ENCODE assay signal across 9 cellular contexts in the genomic region with DNA sequence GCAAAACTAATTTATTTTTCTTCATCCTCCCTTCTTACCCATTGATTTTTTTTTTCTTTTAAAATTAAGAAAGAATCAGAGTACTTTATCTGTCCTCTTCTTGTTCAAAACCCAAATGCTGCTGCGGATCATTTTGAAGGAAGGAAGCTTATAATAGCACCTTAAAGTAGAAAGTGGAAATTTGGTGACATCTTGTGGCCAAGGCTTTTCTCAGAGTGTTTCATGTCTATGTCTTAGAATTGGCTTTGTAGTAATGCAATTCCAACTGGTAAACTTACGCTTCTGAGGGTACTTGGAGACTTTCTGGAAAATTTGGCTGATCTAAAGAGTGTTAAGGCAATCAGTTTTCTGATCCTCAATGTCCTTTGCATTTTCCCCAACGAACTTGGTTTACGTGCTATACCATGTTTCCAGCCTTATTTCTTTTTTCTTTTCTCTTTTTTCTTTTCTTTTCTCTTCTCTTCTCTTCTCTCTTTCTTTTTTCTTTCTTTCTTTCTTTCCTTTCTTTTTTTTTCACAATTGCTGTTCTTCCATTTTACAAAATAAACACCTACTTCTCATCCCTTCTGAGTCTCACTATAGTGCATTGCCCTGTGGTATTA. TPM values are rescaled to one million over a fixed set of nuclear protein-coding genes. Genes with fewer than 3 reads are reported as not detected.
DNase-seq lines count a peak whose midpoint lies in the region; ATAC-seq and TF ChIP-seq lines count a peak whose summit lies in the region.
"Had no signal": no experiment of that assay in that cellular context is flagged by ENCODE, and none has a peak within 500 bp of the region (broad histone marks: within the 10 kb centered on the region; RNA-seq: fewer than 3 reads in every experiment).

No MANE protein-coding gene starts in this region.

- no peaks in the 10 kb centered on the region for H3K9me2 ChIP-seq in hepatocyte (replicated peaks; ENCODE audit: insufficient read depth)

- H3K27me3 ChIP-seq in hepatocyte (no peaks in the 10 kb centered on the region), esophagus squamous epithelium (no peaks in the 10 kb centered on the region)

- H3K36me3 Mint-ChIP-seq in activated T-cell treated with anti-CD3 and anti-CD28 coated beads, Interleukin-2, amount 50 U/mL, for 4 hours (ENCODE audit: insufficient read depth), result no peaks in the 10 kb centered on the region

- no peaks in the 10 kb centered on the region for H3K9me3 ChIP-seq in hepatocyte (ENCODE audit: low read depth)
- no peaks in the 10 kb centered on the region for H3K9me3 ChIP-seq in esophagus squamous epithelium

- peaks cover 16% of the 10 kb centered on the region for H3K9me3 Mint-ChIP-seq in activated T-cell treated with anti-CD3 and anti-CD28 coated beads, Interleukin-2, amount 50 U/mL, for 4 hours

- TF ChIP-seq POLR2A in esophagus squamous epithelium (IDR thresholded peaks at IDR 0.05), result no peak

- peaks cover 4% of the 10 kb centered on the region for H3K4me1 Mint-ChIP-seq in activated T-cell treated with anti-CD3 and anti-CD28 coated beads, Interleukin-2, amount 50 U/mL, for 4 hours (ENCODE audit: low read depth)

- peak; percentile 10 for DNase-seq in activated T-cell treated with anti-CD3 and anti-CD28 coated beads, Interleukin-2, amount 50 U/mL, for 4 hours
- DNase-seq in activated T-cell treated with anti-CD3 and anti-CD28 coated beads, Interleukin-2, amount 50 U/mL, for 48 hours, result no peak
- peak; percentile 3 for DNase-seq in T follicular helper cell (ENCODE audit: low read depth)
- peak; percentile 44 for DNase-seq in hepatocyte (ENCODE audit: low spot score)
- no peak for DNase-seq in HK-2 (ENCODE audit: unreplicated experiment)
- DNase-seq in esophagus squamous epithelium (lab: John Stamatoyannopoulos, UW), result no peak

- H3K27me3 Mint-ChIP-seq in activated T-cell treated with anti-CD3 and anti-CD28 coated beads, Interleukin-2, amount 50 U/mL, for 4 hours (ENCODE audit: low read depth), result no peaks in the 10 kb centered on the region

- H3K27ac ChIP-seq in hepatocyte (no peak overlapping the region), esophagus squamous epithelium (no peak overlapping the region)
- H3K27ac ChIP-seq: thoracic aorta had no signal

- no peak overlapping the region for H3K4me2 ChIP-seq in hepatocyte

- H3K79me2 ChIP-seq in hepatocyte, result no peaks in the 10 kb centered on the region

- H3K36me3 ChIP-seq in hepatocyte (replicated peaks; ENCODE audit: insufficient read depth, low read depth) (no peaks in the 10 kb centered on the region), esophagus squamous epithelium (no peaks in the 10 kb centered on the region)
- H3K36me3 ChIP-seq: thoracic aorta had no signal

- H2AFZ ChIP-seq in hepatocyte, result no peak overlapping the region

- intact Hi-C loops in esophagus squamous epithelium (cut with DNase I), result no loop called here

- peak in 1 of 2 donors; percentile 48 for ATAC-seq in activated T-cell treated with anti-CD3 and anti-CD28 coated beads, Interleukin-2, amount 50 U/mL, for 4 hours
- ATAC-seq in GM19397 (IDR thresholded peaks at IDR 0.05; ENCODE audit: unreplicated experiment) (peak; percentile 73), HG03439 (IDR thresholded peaks at IDR 0.05; ENCODE audit: unreplicated experiment) (peak; percentile 84)

- TF ChIP-seq CTCF in hepatocyte (IDR thresholded peaks at IDR 0.05; ENCODE audit: poor library complexity) (peak; percentile 64), esophagus squamous epithelium (IDR thresholded peaks at IDR 0.05) (peak in 2 of 6 experiments; percentile 11 to 37)

- 61% methylated on average over 4 of the region's 4 CpGs for WGBS in hepatocyte (ENCODE audit: low lambda C conversion rate, missing lambda C conversion rate)
- WGBS in esophagus squamous epithelium, 2 donors, result 60 to 61% methylated on average over 4 of the region's 4 CpGs

- no peaks in the 10 kb centered on the region for H3K4me1 ChIP-seq in hepatocyte (ENCODE audit: insufficient read depth)
- H3K4me1 ChIP-seq in esophagus squamous epithelium, result no peaks in the 10 kb centered on the region

- no peaks in the 10 kb centered on the region for H4K20me1 ChIP-seq in hepatocyte (ENCODE audit: insufficient read depth, poor library complexity, severe bottlenecking)

- no peak overlapping the region for H3K4me3 ChIP-seq in hepatocyte
- no peak overlapping the region for H3K4me3 ChIP-seq in esophagus squamous epithelium
- H3K4me3 ChIP-seq: thoracic aorta had no signal

- H3K4me3 Mint-ChIP-seq in activated T-cell treated with anti-CD3 and anti-CD28 coated beads, Interleukin-2, amount 50 U/mL, for 4 hours, result no peak overlapping the region

RNA-seq across cellular contexts. Expression of a gene that starts 30.7 kb away (rescaled TPM):
- 10 to 100 TPM; 18.3 to 25.4 (median 23.8) TPM for total RNA-seq in activated T-cell treated with anti-CD3 and anti-CD28 coated beads, Interleukin-2, amount 50 U/mL, for 4 hours
- total RNA-seq in hepatocyte (27.5 and 35.5 TPM in 2 replicates), esophagus squamous epithelium (10 to 100 TPM; 10.6 to 19.8 (median 15.6) TPM)
- 15.3 and 21.8 TPM in 2 replicates for polyA plus RNA-seq in hepatocyte

Comparison
In these comparisons a context has a peak if more than half of its experiments do, and no peak if none do; other contexts are left out.
1. DNase-seq: peak in activated T-cell treated with anti-CD3 and anti-CD28 coated beads, Interleukin-2, amount 50 U/mL, for 4 hours (single experiment), T follicular helper cell (single experiment) and hepatocyte (single experiment); none in activated T-cell treated with anti-CD3 and anti-CD28 coated beads, Interleukin-2, amount 50 U/mL, for 48 hours (0 of 2), HK-2 (single experiment) and esophagus squamous epithelium (single experiment).